In genomic region chr20:1813101-1813529, GRCh38 we compare ENCODE assay signal across 14 cellular contexts.
DNase-seq lines count a peak whose midpoint lies in the region; ATAC-seq and TF ChIP-seq lines count a peak whose summit lies in the region.
"Had no signal": no experiment of that assay in that cellular context is flagged by ENCODE, and none has a peak within 500 bp of the region (broad histone marks: within the 10 kb centered on the region; RNA-seq: fewer than 3 reads in every experiment).

No MANE protein-coding gene starts in this region.

- no peak for TF ChIP-seq CTCF in body of pancreas (IDR thresholded peaks at IDR 0.05)

- H3K27me3 ChIP-seq in body of pancreas: no peaks in the 10 kb centered on the region
- H3K27me3 ChIP-seq in skeletal muscle tissue (ENCODE audit: control insufficient read depth in 3 of 3, insufficient read depth in 3 of 3, low read length in 3 of 3): no peaks in the 10 kb centered on the region
- H3K27me3 ChIP-seq: cardiac muscle cell had no signal

- intact Hi-C loops in body of pancreas (cut with DNase I): no loop called here

- no peaks in the 10 kb centered on the region for H3K9me3 Mint-ChIP-seq in effector memory CD8-positive, alpha-beta T cell
- H3K9me3 Mint-ChIP-seq: H9, neural crest cell had no signal

- no peak overlapping the region for H3K27ac Mint-ChIP-seq in effector memory CD8-positive, alpha-beta T cell
- H3K27ac Mint-ChIP-seq: H9 had no signal

- H3K4me1 ChIP-seq in body of pancreas (peaks cover 30% of the 10 kb centered on the region), skeletal muscle tissue (ENCODE audit: control insufficient read depth in 3 of 3, insufficient read depth in 3 of 3, low read length in 3 of 3) (peaks cover 44 to 62% (median 59%) of the 10 kb centered on the region in 3 donors)

- peaks cover 2 to 3% of the 10 kb centered on the region in 2 donors for H3K4me1 Mint-ChIP-seq in effector memory CD8-positive, alpha-beta T cell (ENCODE audit: low read depth in 2 of 2)

- H3K9ac ChIP-seq in skeletal muscle tissue (ENCODE audit: low read depth in 1 of 3, low read length in 3 of 3): peak overlapping the region in 2 of 3 donors; percentile 4 to 9

- DNase-seq in H4 (ENCODE audit: low spot score) (peak; percentile 58), body of pancreas (peak in 3 of 4 donors; percentile 49 to 64 (median 58)), hepatic stellate cell (ENCODE audit: low spot score) (peak; percentile 77), HT-29 (ENCODE audit: low spot score) (no peak)
- no peak for DNase-seq in effector memory CD8-positive, alpha-beta T cell
- DNase-seq: H9; NCI-H1436; stimulated activated naive CD4-positive, alpha-beta T cell; T-helper 9 cell had no signal

- H3K27ac ChIP-seq in body of pancreas: peak overlapping the region in 3 of 4 donors; percentile 76 to 88 (median 84)
- H3K27ac ChIP-seq in skeletal muscle tissue (ENCODE audit: low read depth, low read length): no peak overlapping the region
- H3K27ac ChIP-seq: cardiac muscle cell had no signal

- H3K36me3 Mint-ChIP-seq in effector memory CD8-positive, alpha-beta T cell (ENCODE audit: insufficient read depth): peaks cover 3% of the 10 kb centered on the region

- H3K9me3 ChIP-seq in body of pancreas: no peaks in the 10 kb centered on the region
- no peaks in the 10 kb centered on the region for H3K9me3 ChIP-seq in skeletal muscle tissue (ENCODE audit: control insufficient read depth in 3 of 3, low read length in 3 of 3)

- H3K4me3 Mint-ChIP-seq in effector memory CD8-positive, alpha-beta T cell: no peak overlapping the region
- H3K4me3 Mint-ChIP-seq: H9, neural crest cell had no signal

- H3K36me3 ChIP-seq in body of pancreas (replicated peaks in 1 of 2; ENCODE audit: insufficient read depth in 1 of 2, low read depth in 2 of 2) (no peaks in the 10 kb centered on the region), skeletal muscle tissue (ENCODE audit: control insufficient read depth in 3 of 3, insufficient read depth in 3 of 3, low read length in 3 of 3) (no peaks in the 10 kb centered on the region)
- H3K36me3 ChIP-seq: cardiac muscle cell had no signal

- WGBS in body of pancreas, 2 donors: 33 to 38% methylated on average over 7 of the region's 7 CpGs

- no peak for TF ChIP-seq POLR2A in body of pancreas (IDR thresholded peaks at IDR 0.05)

- H3K27me3 Mint-ChIP-seq in effector memory CD8-positive, alpha-beta T cell: peaks cover 58 to 89% of the 10 kb centered on the region in 2 donors

- H3K4me3 ChIP-seq in body of pancreas (no peak overlapping the region), skeletal muscle tissue (ENCODE audit: low read length in 3 of 3) (no peak overlapping the region)
- H3K4me3 ChIP-seq: cardiac muscle cell had no signal

- ATAC-seq in body of pancreas (peak; percentile 35), HG02840 (IDR thresholded peaks at IDR 0.05; ENCODE audit: low FRiP score, unreplicated experiment) (no peak), GM21528 (IDR thresholded peaks at IDR 0.05; ENCODE audit: low FRiP score, unreplicated experiment) (no peak)
- ATAC-seq in effector memory CD8-positive, alpha-beta T cell (replicated peaks): no peak

Comparison
In these comparisons a context has a peak if more than half of its experiments do, and no peak if none do; other contexts are left out.
1. DNase-seq: peak in H4 (single experiment), body of pancreas (3 of 4) and hepatic stellate cell (single experiment); none in effector memory CD8-positive, alpha-beta T cell (0 of 3) and HT-29 (single experiment).